Comparison of ENCODE assay signal across 8 cellular contexts in genomic region chr13:79406597-79406908, GRCh38. TPM values are rescaled to one million over a fixed set of nuclear protein-coding genes. Genes with fewer than 3 reads are reported as not detected.
DNase-seq lines count a peak whose midpoint lies in the region; FAIRE-seq and TF ChIP-seq lines count a peak whose summit lies in the region.

No MANE protein-coding gene starts in this region.

- H4K20me1 ChIP-seq in GM23248 (ENCODE audit: insufficient read depth): no peaks in the 10 kb centered on the region
- H4K20me1 ChIP-seq in endothelial cell of umbilical vein (replicated peaks; ENCODE audit: control insufficient read depth, extremely low read depth, insufficient read depth, low read length): peaks cover 4% of the 10 kb centered on the region

- H3K4me2 ChIP-seq in GM23248 (ENCODE audit: unreplicated experiment) (peak overlapping the region; percentile 91), endothelial cell of umbilical vein (ENCODE audit: insufficient read depth, low read length) (peak overlapping the region; percentile 89)

- H3K9me2 ChIP-seq in GM23248 (ENCODE audit: insufficient read depth): no peaks in the 10 kb centered on the region

- H3K4me3 ChIP-seq in GM08714 (ENCODE audit: low read length) (peak overlapping the region; percentile 72), GM23248 (peak overlapping the region; percentile 91), endothelial cell of umbilical vein (replicated peaks in 1 of 3; ENCODE audit: insufficient read depth in 1 of 3, low read depth in 1 of 3, low read length in 3 of 3) (peak overlapping the region; percentile 89 to 99 (median 99))

- FAIRE-seq in endothelial cell of umbilical vein (lab: Jason Lieb, UNC) (no peak), H54 (lab: Jason Lieb, UNC) (no peak)

- POLR2A ChIA-PET in endothelial cell of umbilical vein (lab: Charles Lee): interaction anchor here (1.0 kb wide), 1 partner anchor 801 kb away, joined by 4 read pairs; no protein-coding TSS in a partner anchor

- intact Hi-C loops in endothelial cell of umbilical vein (cut with micrococcal nuclease): loop anchor here (5.0 kb wide), 1 partner anchor 136 kb away; no protein-coding TSS in a partner anchor

- H3K27me3 Mint-ChIP-seq in neural crest cell (ENCODE audit: low read depth): no peaks in the 10 kb centered on the region

- H3F3A ChIP-seq in GM23248 (ENCODE audit: insufficient read depth): peaks cover 18% of the 10 kb centered on the region; the same call in 1 of the 2 replicates

- H3K36me3 Mint-ChIP-seq in neural crest cell (ENCODE audit: low read depth): no peaks in the 10 kb centered on the region

- TF ChIP-seq POLR2A in endothelial cell of umbilical vein (IDR thresholded peaks at IDR 0.05; ENCODE audit: low read depth, low read length): no peak
- TF ChIP-seq POLR2A in erythroblast (IDR thresholded peaks at IDR 0.05; ENCODE audit: low read length): no peak
- no peak for TF ChIP-seq POLR2A in H54 (IDR thresholded peaks at IDR 0.05; ENCODE audit: low read depth, low read length)

- no peaks in the 10 kb centered on the region for H3K36me3 ChIP-seq in GM23248 (ENCODE audit: low read depth)
- no peaks in the 10 kb centered on the region for H3K36me3 ChIP-seq in endothelial cell of umbilical vein (ENCODE audit: control insufficient read depth in 2 of 2, extremely low read depth in 1 of 2, insufficient read depth in 2 of 2, low read length in 2 of 2)

- CTCF ChIA-PET in endothelial cell of umbilical vein (lab: Charles Lee): interaction anchor here (2.8 to 3.6 kb wide), 3 partner anchors 15 to 135 kb away, joined by 12 to 20 read pairs (median 12); no protein-coding TSS in a partner anchor

- H3K79me2 ChIP-seq in GM23248 (ENCODE audit: insufficient read depth) (peaks cover 64% of the 10 kb centered on the region), endothelial cell of umbilical vein (ENCODE audit: control insufficient read depth, insufficient read depth, low read length) (peaks cover 44% of the 10 kb centered on the region)

- H3K4me1 ChIP-seq in GM23248 (ENCODE audit: insufficient read depth) (peaks cover 30% of the 10 kb centered on the region), endothelial cell of umbilical vein (ENCODE audit: control insufficient read depth, extremely low read depth, insufficient read depth, low read length) (peaks cover 36% of the 10 kb centered on the region)

- peak overlapping the region; percentile 87 for H3K27ac ChIP-seq in GM23248
- H3K27ac ChIP-seq in endothelial cell of umbilical vein (ENCODE audit: insufficient read depth, low read depth, low read length): peak overlapping the region; percentile 90

- DNase-seq in GM23248 (no peak), NCI-H226 (peak; percentile 9), endothelial cell of umbilical vein (ENCODE audit: low read depth, low spot score) (no peak), neural crest cell (ENCODE audit: low read depth, low spot score) (no peak), erythroblast (lab: John Stamatoyannopoulos, UW) (no peak), hepatic stellate cell (ENCODE audit: low spot score) (no peak), H54 (ENCODE audit: insufficient read length, low spot score) (no peak)

- dilution Hi-C loops in endothelial cell of umbilical vein (cut with MboI; ENCODE audit: extremely low pct_ligation_motif_present, low sequenced_read_pairs): no loop called here

- H3K27me3 ChIP-seq in GM23248 (replicated peaks; ENCODE audit: insufficient read depth): no peaks in the 10 kb centered on the region
- no peaks in the 10 kb centered on the region for H3K27me3 ChIP-seq in endothelial cell of umbilical vein (ENCODE audit: control insufficient read depth in 2 of 2, insufficient read depth in 2 of 2, low read length in 2 of 2)

- peak overlapping the region; percentile 96 for H3K4me3 Mint-ChIP-seq in neural crest cell

- 2% methylated on average over 4 of the region's 4 CpGs for WGBS in GM23248 (ENCODE audit: low coverage in 1 of 2, low lambda C conversion rate in 2 of 2, missing lambda C conversion rate in 2 of 2), 2 experiments

- TF ChIP-seq CTCF in endothelial cell of umbilical vein (IDR thresholded peaks at IDR 0.05; ENCODE audit: extremely low read depth in 1 of 2, insufficient read depth in 1 of 2, low read depth in 1 of 2, low read length in 2 of 2): no peak
- peak; percentile 18 for TF ChIP-seq CTCF in neural crest cell (conservative IDR thresholded peaks at IDR 0.05)

- H3K9ac ChIP-seq in GM23248 (peak overlapping the region; percentile 98), endothelial cell of umbilical vein (replicated peaks; ENCODE audit: extremely low read depth, insufficient read depth, low read length) (peak overlapping the region; percentile 98)

- in situ Hi-C loops in GM23248 (cut with MboI): loop anchor here (25.0 kb wide), 1 partner anchor 956 kb away; no protein-coding TSS in a partner anchor

- H3K9me3 ChIP-seq in GM23248 (ENCODE audit: low read depth): no peaks in the 10 kb centered on the region
- no peaks in the 10 kb centered on the region for H3K9me3 ChIP-seq in endothelial cell of umbilical vein (replicated peaks; ENCODE audit: control insufficient read depth, insufficient read depth, low read length)

- no TSS peak for BruUV-seq in endothelial cell of umbilical vein (replicated peaks; lab: Mats Ljungman, UMichigan)

- peaks cover 30% of the 10 kb centered on the region for H3K4me1 Mint-ChIP-seq in neural crest cell

- no peaks in the 10 kb centered on the region for H3K9me1 ChIP-seq in endothelial cell of umbilical vein (replicated peaks; ENCODE audit: control insufficient read depth, extremely low read depth, insufficient read depth, low read length)

- H2AFZ ChIP-seq in GM23248: peak overlapping the region; percentile 92
- H2AFZ ChIP-seq in endothelial cell of umbilical vein (ENCODE audit: low read depth, low read length): peak overlapping the region; percentile 26

- H3K27ac Mint-ChIP-seq in neural crest cell (ENCODE audit: unreplicated experiment): peak overlapping the region; percentile 99

- H3K9me3 Mint-ChIP-seq in neural crest cell: no peaks in the 10 kb centered on the region

TF ChIP-seq in endothelial cell of umbilical vein, 7 proteins besides CTCF, POLR2A, EP300 and RAD21:
- TF ChIP-seq FOS (IDR thresholded peaks at IDR 0.05; ENCODE audit: borderline replicate concordance, insufficient read depth, low read length) (no peak), EZH2 (IDR thresholded peaks at IDR 0.05; ENCODE audit: borderline replicate concordance, low read depth, low read length, severe bottlenecking) (no peak), MYC (IDR thresholded peaks at IDR 0.05; ENCODE audit: low read depth, low read length) (no peak), GATA2 (IDR thresholded peaks at IDR 0.05; ENCODE audit: insufficient read depth, insufficient read length, low read depth, low read length) (no peak), JUN (IDR thresholded peaks at IDR 0.05; ENCODE audit: borderline replicate concordance, insufficient read depth, insufficient read length, low read depth) (no peak), POLR2AphosphoS5 (IDR thresholded peaks at IDR 0.05; ENCODE audit: insufficient read depth, low read depth, low read length) (no peak)
- TF ChIP-seq, protein P1, sequence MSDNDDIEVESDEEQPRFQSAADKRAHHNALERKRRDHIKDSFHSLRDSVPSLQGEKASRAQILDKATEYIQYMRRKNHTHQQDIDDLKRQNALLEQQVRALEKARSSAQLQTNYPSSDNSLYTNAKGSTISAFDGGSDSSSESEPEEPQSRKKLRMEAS (IDR thresholded peaks at IDR 0.05; ENCODE audit: insufficient read depth, insufficient read length): no peak

RNA-seq across cellular contexts. Expression of gene RBM26, which starts 0.5 kb away (rescaled TPM):
- total RNA-seq in GM23248 (2014; rRNA removed; shearing (Covaris generic)): 18.2 and 19.2 TPM in 2 replicates
- polyA plus RNA-seq in GM23248 (2016; fragmentation: Nextera tagmentation; extraction: Ambion mirVana) (8.3 and 11.1 TPM in 2 replicates), endothelial cell of umbilical vein (10.8 and 14.8 TPM in 2 replicates)
- total RNA-seq in endothelial cell of umbilical vein (43.7 and 54.3 TPM in 2 replicates), neural crest cell (78.1 and 81.2 TPM in 2 replicates)
- polyA plus RNA-seq in endothelial cell of umbilical vein (2011; cell fraction: cytosol; rRNA removed): 11.4 TPM in 2 replicates
- 90.4 and 116 TPM in 2 replicates for polyA plus RNA-seq in endothelial cell of umbilical vein (2011; cell fraction: nucleus; rRNA removed)
- polyA plus RNA-seq in endothelial cell of umbilical vein (2012): 24.6 and 33.1 TPM in 2 replicates
- 21.7 and 25.3 TPM in 2 replicates for polyA minus RNA-seq in endothelial cell of umbilical vein
- 17.1 TPM for polyA minus RNA-seq in endothelial cell of umbilical vein (2011; cell fraction: cytosol; rRNA and poly(A)+ RNA removed)
- polyA minus RNA-seq in endothelial cell of umbilical vein (2011; cell fraction: nucleus; rRNA and poly(A)+ RNA removed): 69.9 and 97.4 TPM in 2 replicates
